9 cellular contexts compared by ENCODE assay signal in the genomic region with DNA sequence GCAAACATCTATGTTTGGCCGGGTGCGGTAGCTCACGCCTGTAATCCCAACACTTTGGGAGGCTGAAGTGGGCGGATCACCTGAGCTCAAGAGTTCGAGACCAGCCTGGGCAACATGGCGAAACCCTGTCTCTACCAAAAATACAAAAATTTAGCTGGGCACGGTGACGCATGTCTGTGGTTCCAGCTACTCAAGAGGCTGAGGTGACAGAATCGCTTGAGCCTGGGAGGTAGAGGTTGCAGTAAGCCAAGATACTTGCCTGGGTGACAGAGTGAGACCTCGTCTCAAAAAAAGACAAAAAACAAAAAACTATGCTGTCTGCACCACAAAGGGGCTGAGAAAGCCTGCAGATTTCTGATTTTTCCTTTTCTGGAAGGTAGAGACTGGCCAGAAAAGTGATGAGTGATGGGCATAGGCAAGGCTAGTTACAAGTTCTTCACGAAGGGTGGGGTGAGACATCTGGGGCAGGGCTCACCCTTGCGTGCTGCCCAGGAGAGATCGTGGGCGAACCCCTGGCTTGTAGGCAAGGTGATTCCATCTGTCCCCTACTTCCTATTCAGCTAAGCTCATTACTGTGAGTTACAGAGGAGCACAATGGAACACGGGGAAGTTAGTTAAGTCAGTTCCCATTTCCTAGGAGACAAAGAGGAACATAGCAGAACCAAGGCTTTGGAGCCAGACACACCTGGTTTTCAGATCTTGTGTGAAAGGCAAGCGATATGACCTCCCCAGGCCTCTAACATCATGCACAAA. TPM values are rescaled to one million over a fixed set of nuclear protein-coding genes. Genes with fewer than 3 reads are reported as not detected.
A peak's percentile ranks its signal among the peaks of the same experiment; 100 is the strongest.
DNase-seq lines count a peak whose midpoint lies in the region; ATAC-seq and TF ChIP-seq lines count a peak whose summit lies in the region.
"Had no signal": no experiment of that assay in that cellular context is flagged by ENCODE, and none has a peak within 500 bp of the region (broad histone marks: within the 10 kb centered on the region; RNA-seq: fewer than 3 reads in every experiment).

No MANE protein-coding gene starts in this region.

- H3K27ac Mint-ChIP-seq in CD4-positive, alpha-beta T cell, result peak overlapping the region; percentile 54
- H3K27ac Mint-ChIP-seq in natural killer cell treated with Interleukin-12 subunit alpha and Interleukin-12 subunit beta and Interleukin-15 and Interleukin-18, amount 100 ng/mL, for 72 hours, result peak overlapping the region; percentile 79 to 80

- peak overlapping the region; percentile 86 for H3K4me2 ChIP-seq in IMR-90 (ENCODE audit: low read depth, low read length)

- peaks cover 5 to 48% of the 10 kb centered on the region in 2 experiments for H3K79me1 ChIP-seq in IMR-90 (ENCODE audit: low read depth in 1 of 2, low read length in 2 of 2)

- peak overlapping the region; percentile 73; the same call in 1 of the 2 replicates for H2AK5ac ChIP-seq in IMR-90 (ENCODE audit: low read depth, low read length)

- POLR2A ChIA-PET in CD4-positive, alpha-beta T cell (lab: Charles Lee), result interaction anchor here (0.8 to 6.6 kb wide), 7 partner anchors 10 to 189 kb away, joined by 3 to 64 read pairs (median 14); partner anchors contain the start of genes C1orf50 and P3H1
- POLR2A ChIA-PET in IMR-90 (lab: Charles Lee; ENCODE audit: unreplicated experiment), result interaction anchor here (0.6 kb wide), 1 partner anchor 130 kb away, joined by 11 read pairs; no protein-coding TSS in a partner anchor

- dilution Hi-C loops in IMR-90 (cut with HindIII; ENCODE audit: low sequenced_read_pairs, unreplicated experiment), result no loop called here

- no peak for DNase-seq in CD4-positive, alpha-beta T cell
- DNase-seq in IMR-90 (no peak), astrocyte of the cerebellum (ENCODE audit: low read depth) (no peak), NCI-H1930 (lab: John Stamatoyannopoulos, UW) (no peak), GM19240 (ENCODE audit: insufficient read length, low spot score) (no peak)
- DNase-seq in natural killer cell treated with Interleukin-12 subunit alpha and Interleukin-12 subunit beta and Interleukin-15 and Interleukin-18, amount 100 ng/mL, for 72 hours (ENCODE audit: low spot score), result no peak
- DNase-seq: stomach had no signal

- ATAC-seq in CD4-positive, alpha-beta T cell (ENCODE audit: poor library complexity), result no peak
- ATAC-seq in IMR-90 (ENCODE audit: low read depth), result no peak
- ATAC-seq in natural killer cell treated with Interleukin-12 subunit alpha and Interleukin-12 subunit beta and Interleukin-15 and Interleukin-18, amount 100 ng/mL, for 72 hours, result no peak
- ATAC-seq in GM18867 (IDR thresholded peaks at IDR 0.05; ENCODE audit: unreplicated experiment), result no peak
- ATAC-seq in GM18505 (IDR thresholded peaks at IDR 0.05; ENCODE audit: unreplicated experiment), result no peak

- 100% methylated on average over 3 of the region's 16 CpGs; no CpG with 5 or more reads in 1 of the 2 experiments for WGBS in IMR-90 (ENCODE audit: extremely low coverage in 2 of 2, insufficient read length in 1 of 2), 2 experiments

- CTCF ChIA-PET in CD4-positive, alpha-beta T cell (lab: Charles Lee), result interaction anchor here (1.1 to 3.5 kb wide), 3 partner anchors 24 to 42 kb away, joined by 3 to 24 read pairs (median 3); no protein-coding TSS in a partner anchor
- CTCF ChIA-PET in IMR-90 (lab: Yijun Ruan, JAX), result interaction anchor here (0.5 to 1.0 kb wide), 4 partner anchors 33 to 535 kb away, joined by 3 to 4 read pairs (median 3); no protein-coding TSS in a partner anchor

- no peak overlapping the region for H3K27ac ChIP-seq in CD4-positive, alpha-beta T cell (ENCODE audit: low read depth, low read length)
- peak overlapping the region; percentile 47 for H3K27ac ChIP-seq in IMR-90 (ENCODE audit: insufficient read depth, low read length)

- H3K56ac ChIP-seq in IMR-90 (ENCODE audit: extremely low read depth, insufficient read depth, low read length), result no peak overlapping the region

- no TSS peak for BruUV-seq in IMR-90 (replicated peaks; lab: Mats Ljungman, UMichigan)

- H3K9me1 ChIP-seq in IMR-90 (ENCODE audit: insufficient read depth, low read length), result peaks cover 28% of the 10 kb centered on the region

- peak overlapping the region; percentile 44 for H3K4ac ChIP-seq in IMR-90 (ENCODE audit: low read depth, low read length)

- peak overlapping the region; percentile 39 for H2BK5ac ChIP-seq in IMR-90 (ENCODE audit: low read depth, low read length, poor library complexity, severe bottlenecking)

- H3K14ac ChIP-seq in IMR-90 (replicated peaks; ENCODE audit: low read depth, low read length), result peak overlapping the region; percentile 58

- no peak overlapping the region for H2BK20ac ChIP-seq in IMR-90 (ENCODE audit: low read depth, low read length)

- H2AK9ac ChIP-seq in IMR-90 (replicated peaks; ENCODE audit: low read depth, low read length, poor library complexity), result peak overlapping the region; percentile 12

- no peaks in the 10 kb centered on the region for H3K27me3 Mint-ChIP-seq in CD4-positive, alpha-beta T cell
- peaks cover 0 to under 1% of the 10 kb centered on the region in 2 donors for H3K27me3 Mint-ChIP-seq in natural killer cell treated with Interleukin-12 subunit alpha and Interleukin-12 subunit beta and Interleukin-15 and Interleukin-18, amount 100 ng/mL, for 72 hours

- no peak overlapping the region for H2AFZ ChIP-seq in IMR-90 (replicated peaks; ENCODE audit: low read length, poor library complexity)

- no peaks in the 10 kb centered on the region for H3K9me3 ChIP-seq in CD4-positive, alpha-beta T cell (ENCODE audit: control insufficient read depth, low read length)
- no peaks in the 10 kb centered on the region for H3K9me3 ChIP-seq in IMR-90 (ENCODE audit: control insufficient read depth, insufficient read depth, low read length)
- H3K9me3 ChIP-seq: stomach had no signal

- peaks cover 41% of the 10 kb centered on the region for H3K36me3 ChIP-seq in IMR-90 (ENCODE audit: control insufficient read depth, insufficient read depth, low read length)
- H3K36me3 ChIP-seq: stomach had no signal

- intact Hi-C loops in CD4-positive, alpha-beta T cell (cut with DNase I, micrococcal nuclease), result loop anchor here (5.0 to 10.0 kb wide), 4 partner anchors 33 to 621 kb away; partner anchors contain the start of genes CFAP57 (in 1 of the 2), EBNA1BP2 (in 1 of the 2), ERMAP (in 1 of the 2) and FOXJ3 (in 1 of the 2)
- intact Hi-C loops in IMR-90 (cut with micrococcal nuclease), result no loop called here

- no peak for TF ChIP-seq RAD21 in IMR-90 (IDR thresholded peaks at IDR 0.05; ENCODE audit: low read length)

- H4K20me1 ChIP-seq in IMR-90 (ENCODE audit: insufficient read depth, low read length), result peaks cover 75% of the 10 kb centered on the region

- peak overlapping the region; percentile 16; the same call in 1 of the 3 replicates for H2BK15ac ChIP-seq in IMR-90 (ENCODE audit: low read depth, low read length)

- TF ChIP-seq CTCF in CD4-positive, alpha-beta T cell (IDR thresholded peaks at IDR 0.05), result no peak
- TF ChIP-seq CTCF in IMR-90 (conservative IDR thresholded peaks at IDR 0.05; ENCODE audit: low read depth, low read length) (no peak), astrocyte of the cerebellum (IDR thresholded peaks at IDR 0.05; ENCODE audit: low read depth, low read length, missing control alignments) (no peak)

- H3K27me3 ChIP-seq in CD4-positive, alpha-beta T cell (ENCODE audit: control insufficient read depth, insufficient read depth, low read length), result no peaks in the 10 kb centered on the region
- H3K27me3 ChIP-seq in IMR-90 (ENCODE audit: control insufficient read depth, insufficient read depth, low read length), result no peaks in the 10 kb centered on the region

- peak overlapping the region; percentile 33; the same call in 1 of the 2 replicates for H2BK120ac ChIP-seq in IMR-90 (ENCODE audit: low read depth, low read length)

- no peaks in the 10 kb centered on the region for H3K9me3 Mint-ChIP-seq in CD4-positive, alpha-beta T cell
- H3K9me3 Mint-ChIP-seq in natural killer cell treated with Interleukin-12 subunit alpha and Interleukin-12 subunit beta and Interleukin-15 and Interleukin-18, amount 100 ng/mL, for 72 hours, result no peaks in the 10 kb centered on the region

- peak overlapping the region; percentile 46; the same call in 1 of the 2 replicates for H4K5ac ChIP-seq in IMR-90 (ENCODE audit: low read depth, low read length)

- in situ Hi-C loops in IMR-90 (cut with MboI; ENCODE audit: low sequenced_read_pairs) (no loop called here), astrocyte of the cerebellum (cut with HindIII; ENCODE audit: low sequenced_read_pairs) (no loop called here)

- peaks cover 78% of the 10 kb centered on the region for H3K4me1 Mint-ChIP-seq in CD4-positive, alpha-beta T cell (ENCODE audit: low read depth)
- H3K4me1 Mint-ChIP-seq in natural killer cell treated with Interleukin-12 subunit alpha and Interleukin-12 subunit beta and Interleukin-15 and Interleukin-18, amount 100 ng/mL, for 72 hours (ENCODE audit: low read depth in 2 of 2), result peaks cover 56 to 64% of the 10 kb centered on the region in 2 donors

- H3K4me3 ChIP-seq in IMR-90 (ENCODE audit: insufficient read depth, low read depth, low read length) (peak overlapping the region; percentile 42; the same call in 1 of the 2 replicates), astrocyte of the cerebellum (ENCODE audit: low read depth, low read length) (peak overlapping the region; percentile 87)

- peak overlapping the region; percentile 25; the same call in 1 of the 2 replicates for H3K18ac ChIP-seq in IMR-90 (ENCODE audit: low read depth, low read length)

- TF ChIP-seq POLR2A in IMR-90 (IDR thresholded peaks at IDR 0.05; ENCODE audit: low read depth, low read length) (no peak), GM18505 (IDR thresholded peaks at IDR 0.05; ENCODE audit: borderline replicate concordance, extremely low read depth, insufficient read depth, insufficient read length) (no peak)

- peak overlapping the region; percentile 12; the same call in 1 of the 2 replicates for H4K91ac ChIP-seq in IMR-90 (ENCODE audit: insufficient read depth, low read depth, low read length)

- peak overlapping the region; percentile 11 to 57; a peak in 2 of 4 replicates for H4K8ac ChIP-seq in IMR-90 (ENCODE audit: low read depth in 2 of 2, low read length in 2 of 2)

- H3K4me1 ChIP-seq in IMR-90 (ENCODE audit: control insufficient read depth, insufficient read depth, low read length), result peaks cover 32% of the 10 kb centered on the region

- H3K36me3 Mint-ChIP-seq in CD4-positive, alpha-beta T cell (ENCODE audit: low read depth), result peaks cover 41% of the 10 kb centered on the region
- H3K36me3 Mint-ChIP-seq in natural killer cell treated with Interleukin-12 subunit alpha and Interleukin-12 subunit beta and Interleukin-15 and Interleukin-18, amount 100 ng/mL, for 72 hours, result no peaks in the 10 kb centered on the region

- H3K9ac ChIP-seq in IMR-90 (ENCODE audit: low read depth, low read length), result peak overlapping the region; percentile 71; the same call in 1 of the 2 replicates

- H3K23ac ChIP-seq in IMR-90 (ENCODE audit: low read depth, low read length), result peak overlapping the region; percentile 66

- H3K4me3 Mint-ChIP-seq in CD4-positive, alpha-beta T cell, result peak overlapping the region; percentile 87
- peak overlapping the region; percentile 89 for H3K4me3 Mint-ChIP-seq in natural killer cell treated with Interleukin-12 subunit alpha and Interleukin-12 subunit beta and Interleukin-15 and Interleukin-18, amount 100 ng/mL, for 72 hours

RNA-seq across cellular contexts. Expression of gene SLC2A1, which starts 3.2 kb away (rescaled TPM):
- 10 to 100 TPM; 78.6 to 80.9 TPM for total RNA-seq in CD4-positive, alpha-beta T cell
- 203 and 395 TPM in 2 replicates for total RNA-seq in IMR-90 (2012; rRNA removed)
- 200 and 208 TPM in 2 replicates for polyA plus RNA-seq in IMR-90 (2012; rRNA removed)
- polyA plus RNA-seq in IMR-90 (2012; cell fraction: cytosol; rRNA removed), result 557 and 944 TPM in 2 replicates
- 202 and 690 TPM in 2 replicates for polyA plus RNA-seq in IMR-90 (2012; cell fraction: nucleus; rRNA removed; ENCODE audit: low replicate concordance)
- 100 to 1,000 TPM; 105 to 131 TPM for total RNA-seq in natural killer cell treated with Interleukin-12 subunit alpha and Interleukin-12 subunit beta and Interleukin-15 and Interleukin-18, amount 100 ng/mL, for 72 hours
